ENCODE assay signal across 10 cellular contexts in genomic region chr12:104083769-104084475, GRCh38. TPM values are rescaled to one million over a fixed set of nuclear protein-coding genes. Genes with fewer than 3 reads are reported as not detected.
A peak's percentile ranks its signal among the peaks of the same experiment; 100 is the strongest.
DNase-seq lines count a peak whose midpoint lies in the region; ATAC-seq and TF ChIP-seq lines count a peak whose summit lies in the region.
"Had no signal": no experiment of that assay in that cellular context is flagged by ENCODE, and none has a peak within 500 bp of the region (broad histone marks: within the 10 kb centered on the region; RNA-seq: fewer than 3 reads in every experiment).

No MANE protein-coding gene starts in this region.

- WGBS in transverse colon (ENCODE audit: low coverage in 1 of 2), 2 donors = 79 to 88% methylated on average over 8 of the region's 8 CpGs

- no peak overlapping the region for H3K4me3 ChIP-seq in transverse colon

- H3K27me3 Mint-ChIP-seq in T-helper 17 cell = no peaks in the 10 kb centered on the region

- H3K27me3 ChIP-seq in transverse colon = no peaks in the 10 kb centered on the region

- H3K27ac ChIP-seq in transverse colon = no peak overlapping the region

- H3K9me3 ChIP-seq in T-helper 17 cell (ENCODE audit: control insufficient read depth, low read length, poor library complexity, severe bottlenecking) (no peaks in the 10 kb centered on the region), transverse colon (no peaks in the 10 kb centered on the region)

- H3K4me1 Mint-ChIP-seq in T-helper 17 cell = peaks cover 16% of the 10 kb centered on the region
- H3K4me1 Mint-ChIP-seq: nephron had no signal

- peaks cover 0 to 48% (median 22%) of the 10 kb centered on the region in 4 donors for H3K36me3 ChIP-seq in transverse colon

- peak overlapping the region; percentile 89 for H3K27ac Mint-ChIP-seq in T-helper 17 cell
- H3K27ac Mint-ChIP-seq: nephron had no signal

- TF ChIP-seq CTCF in transverse colon (IDR thresholded peaks at IDR 0.05) = no peak

- peak; percentile 21 for DNase-seq in activated T-cell treated with anti-CD3 and anti-CD28 coated beads for 24 hours (ENCODE audit: low read depth)
- no peak for DNase-seq in activated T-cell treated with anti-CD3 and anti-CD28 coated beads for 4 hours
- DNase-seq in T-helper 17 cell = no peak
- DNase-seq in stimulated activated CD8-positive, alpha-beta memory T cell treated with anti-CD3 and anti-CD28 coated beads, Interleukin-7, amount 100 ng/mL, for 48 hours (ENCODE audit: extremely low read depth in 1 of 2, low read depth in 1 of 2) = peak; percentile 10 to 54
- no peak for DNase-seq in transverse colon
- no peak for DNase-seq in iPS-NIHi7 (ENCODE audit: extremely low spot score)
- DNase-seq: NCI-H1092 had no signal

- peak; percentile 43 for ATAC-seq in HG02678 (IDR thresholded peaks at IDR 0.05; ENCODE audit: unreplicated experiment)
- no peak for ATAC-seq in T-helper 17 cell
- ATAC-seq in GM19397 (IDR thresholded peaks at IDR 0.05; ENCODE audit: unreplicated experiment) = no peak

- H3K36me3 Mint-ChIP-seq in T-helper 17 cell (ENCODE audit: low read depth) = peaks cover 14% of the 10 kb centered on the region

- no peak for TF ChIP-seq POLR2A in transverse colon (IDR thresholded peaks at IDR 0.05)

- in situ Hi-C loops in transverse colon (cut with MboI; ENCODE audit: low pct_ligation_motif_present in 1 of 4, low pct_unique_long_range_greater_than_20kb in 1 of 4, low sequenced_read_pairs in 3 of 4) = no loop called here

- H3K4me1 ChIP-seq in transverse colon = no peaks in the 10 kb centered on the region

- TF ChIP-seq EP300 in transverse colon (IDR thresholded peaks at IDR 0.05; ENCODE audit: low read depth) = no peak

- intact Hi-C loops in transverse colon (cut with DNase I; ENCODE audit: low total_unique reads) = no loop called here

- no peak overlapping the region for H3K4me3 Mint-ChIP-seq in T-helper 17 cell
- H3K4me3 Mint-ChIP-seq: nephron had no signal

RNA-seq across cellular contexts. Expression of gene HCFC2, which starts 19.6 kb away (rescaled TPM):
- 10 to 100 TPM; 13.9 to 15.2 TPM for total RNA-seq in T-helper 17 cell
- 10 to 100 TPM; 13.3 to 46.4 (median 20.2) TPM for total RNA-seq in transverse colon

RNA-seq across cellular contexts. Expression of gene GLT8D2, which starts 33.9 kb away (rescaled TPM):
- total RNA-seq in T-helper 17 cell (not detected), transverse colon (10 to 100 TPM in 1 of 4 donors, 1 to 10 TPM in 3; 1.1 to 21.3 (median 3.8) TPM)

RNA-seq across cellular contexts. Expression of gene NFYB, which starts 54.1 kb away (rescaled TPM):
- total RNA-seq in T-helper 17 cell = 10 to 100 TPM; 11.7 to 13.7 TPM
- total RNA-seq in transverse colon = 10 to 100 TPM in 3 of 4 donors, 1 to 10 TPM in 1; 9.4 to 26.0 (median 18.8) TPM

Comparison
In these comparisons a context has a peak if more than half of its experiments do, and no peak if none do; other contexts are left out.
1. DNase-seq: peak in activated T-cell treated with anti-CD3 and anti-CD28 coated beads for 24 hours (single experiment) and stimulated activated CD8-positive, alpha-beta memory T cell treated with anti-CD3 and anti-CD28 coated beads, Interleukin-7, amount 100 ng/mL, for 48 hours (2 of 2); none in activated T-cell treated with anti-CD3 and anti-CD28 coated beads for 4 hours (single experiment), T-helper 17 cell (0 of 3), transverse colon (single experiment) and iPS-NIHi7 (single experiment).